8 cellular contexts compared by ENCODE assay signal in the genomic region with DNA sequence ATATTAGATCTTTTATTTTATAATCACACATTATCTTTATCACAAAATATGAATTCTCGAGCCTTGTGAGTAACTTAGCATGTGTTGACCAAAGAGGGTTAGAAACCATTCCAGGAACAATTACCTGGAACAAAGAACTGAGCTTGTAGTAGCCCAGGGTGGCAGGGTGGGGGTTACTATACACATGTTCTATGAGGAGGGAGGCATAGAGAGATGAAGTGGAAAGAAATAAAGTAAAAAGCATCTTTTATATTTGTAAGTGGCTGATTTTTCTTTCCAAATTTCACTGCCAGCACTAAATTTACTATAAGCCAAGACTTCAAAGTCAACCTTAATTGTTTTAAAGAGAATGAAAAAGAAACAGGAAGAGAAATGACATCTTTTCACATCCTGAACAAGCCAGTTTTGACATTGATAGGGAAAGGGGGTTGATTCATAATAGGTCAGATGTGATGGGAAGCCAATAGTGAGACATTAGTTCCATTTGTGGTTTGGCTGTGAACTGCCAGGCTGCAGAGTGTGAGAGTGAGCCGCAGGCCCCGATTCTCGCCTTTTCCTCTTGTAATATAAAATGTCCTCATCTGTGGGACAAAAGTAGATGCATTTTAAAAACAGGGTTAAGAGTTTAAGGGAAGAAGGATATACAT. TPM values are rescaled to one million over a fixed set of nuclear protein-coding genes. Genes with fewer than 3 reads are reported as not detected.
DNase-seq lines count a peak whose midpoint lies in the region; ATAC-seq, FAIRE-seq and TF ChIP-seq lines count a peak whose summit lies in the region.

No MANE protein-coding gene starts in this region.

- H3K36me3 ChIP-seq in lower lobe of right lung: no peaks in the 10 kb centered on the region
- no peaks in the 10 kb centered on the region for H3K36me3 ChIP-seq in neural progenitor cell
- H3K36me3 ChIP-seq in tibial nerve: no peaks in the 10 kb centered on the region
- H3K36me3 ChIP-seq in sigmoid colon: no peaks in the 10 kb centered on the region

- intact Hi-C loops in lower lobe of right lung (cut with DNase I): no loop called here
- intact Hi-C loops in sigmoid colon (cut with DNase I): no loop called here

- no peaks in the 10 kb centered on the region for H3F3A ChIP-seq in neural progenitor cell (ENCODE audit: low read depth)

- 72 to 81% methylated on average over 4 of the region's 4 CpGs for WGBS in tibial nerve, 2 donors
- WGBS in sigmoid colon, 2 donors: 64 to 82% methylated on average over 4 of the region's 4 CpGs

- H3K79me2 ChIP-seq in neural progenitor cell (ENCODE audit: low read depth): no peaks in the 10 kb centered on the region

- TF ChIP-seq POLR2A in tibial nerve (IDR thresholded peaks at IDR 0.05) (no peak), sigmoid colon (IDR thresholded peaks at IDR 0.05) (no peak)

- no peak for TF ChIP-seq EP300 in tibial nerve (IDR thresholded peaks at IDR 0.05)
- no peak for TF ChIP-seq EP300 in sigmoid colon (IDR thresholded peaks at IDR 0.05)

- H2AFZ ChIP-seq in neural progenitor cell (replicated peaks): no peak overlapping the region

- DNase-seq in GM18507 (ENCODE audit: extremely low spot score, insufficient read length, low read depth): peak; percentile 55
- peak; percentile 41 for DNase-seq in UCSD-AML1 (lab: John Stamatoyannopoulos, UW; ENCODE audit: unreplicated experiment)
- DNase-seq in lower lobe of right lung: no peak
- no peak for DNase-seq in neural progenitor cell (ENCODE audit: low spot score)
- DNase-seq in tibial nerve (ENCODE audit: low spot score in 2 of 2): no peak
- DNase-seq in sigmoid colon: no peak

- no peaks in the 10 kb centered on the region for H4K20me1 ChIP-seq in neural progenitor cell (ENCODE audit: low read depth)

- H3K4me1 Mint-ChIP-seq in neural progenitor cell: no peaks in the 10 kb centered on the region

- ATAC-seq in HG02884 (IDR thresholded peaks at IDR 0.05; ENCODE audit: unreplicated experiment): peak; percentile 87
- ATAC-seq in lower lobe of right lung: peak; percentile 46 to 63
- ATAC-seq in SK-N-SH treated with all-trans-retinoic acid at 6 μM for 48 hours: no peak

- H3K9ac ChIP-seq in neural progenitor cell: no peak overlapping the region

- no peak overlapping the region for H3K4me3 Mint-ChIP-seq in neural progenitor cell

- no peak overlapping the region for H3K27ac Mint-ChIP-seq in neural progenitor cell

- peak; percentile 95 for FAIRE-seq in GM18507 (lab: Jason Lieb, UNC)

- H3K4me2 ChIP-seq in neural progenitor cell: no peak overlapping the region

- TF ChIP-seq CTCF in lower lobe of right lung (IDR thresholded peaks at IDR 0.05) (no peak), neural progenitor cell (IDR thresholded peaks at IDR 0.05) (no peak), tibial nerve (IDR thresholded peaks at IDR 0.05) (no peak), sigmoid colon (IDR thresholded peaks at IDR 0.05) (no peak)

- no peak overlapping the region for H3K27ac ChIP-seq in lower lobe of right lung
- no peak overlapping the region for H3K27ac ChIP-seq in neural progenitor cell
- no peak overlapping the region for H3K27ac ChIP-seq in tibial nerve
- H3K27ac ChIP-seq in sigmoid colon: no peak overlapping the region

- H3K9me3 ChIP-seq in lower lobe of right lung (no peaks in the 10 kb centered on the region), neural progenitor cell (ENCODE audit: low read depth) (no peaks in the 10 kb centered on the region), tibial nerve (no peaks in the 10 kb centered on the region), sigmoid colon (no peaks in the 10 kb centered on the region)

- H3K9me3 Mint-ChIP-seq in neural progenitor cell: no peaks in the 10 kb centered on the region

- H3K36me3 Mint-ChIP-seq in neural progenitor cell: no peaks in the 10 kb centered on the region

- H3K27me3 ChIP-seq in lower lobe of right lung (ENCODE audit: low read depth): no peaks in the 10 kb centered on the region
- H3K27me3 ChIP-seq in neural progenitor cell: no peaks in the 10 kb centered on the region
- no peaks in the 10 kb centered on the region for H3K27me3 ChIP-seq in tibial nerve
- H3K27me3 ChIP-seq in sigmoid colon: no peaks in the 10 kb centered on the region

- H3K4me1 ChIP-seq in lower lobe of right lung (no peaks in the 10 kb centered on the region), neural progenitor cell (no peaks in the 10 kb centered on the region), tibial nerve (no peaks in the 10 kb centered on the region), sigmoid colon (no peaks in the 10 kb centered on the region)

- no peak overlapping the region for H3K4me3 ChIP-seq in lower lobe of right lung
- H3K4me3 ChIP-seq in neural progenitor cell: no peak overlapping the region
- H3K4me3 ChIP-seq in tibial nerve: no peak overlapping the region
- no peak overlapping the region for H3K4me3 ChIP-seq in sigmoid colon

- H3K27me3 Mint-ChIP-seq in neural progenitor cell (ENCODE audit: insufficient read depth, low read depth): peaks cover 2% of the 10 kb centered on the region

TF ChIP-seq in SK-N-SH treated with all-trans-retinoic acid at 6 μM for 48 hours, 23 proteins besides CTCF, POLR2A, EP300 and RAD21:
- TF ChIP-seq TSHZ2 (CRISPR knock-in tag; IDR thresholded peaks at IDR 0.05) (no peak), ZFP30 (CRISPR knock-in tag; IDR thresholded peaks at IDR 0.05) (no peak), ZC3H10 (CRISPR knock-in tag; IDR thresholded peaks at IDR 0.05) (no peak), ARNTL (CRISPR knock-in tag; IDR thresholded peaks at IDR 0.05; ENCODE audit: borderline replicate concordance, low read depth) (no peak), RARB (CRISPR knock-in tag; IDR thresholded peaks at IDR 0.05) (no peak), ESRRG (CRISPR knock-in tag; IDR thresholded peaks at IDR 0.05) (no peak), TOX (CRISPR knock-in tag; IDR thresholded peaks at IDR 0.05; ENCODE audit: borderline replicate concordance) (no peak), POU6F1 (CRISPR knock-in tag; IDR thresholded peaks at IDR 0.05; ENCODE audit: borderline replicate concordance, low read depth) (no peak), CSRNP3 (CRISPR knock-in tag; IDR thresholded peaks at IDR 0.05) (no peak), BACH2 (CRISPR knock-in tag; IDR thresholded peaks at IDR 0.05; ENCODE audit: borderline replicate concordance) (no peak), GLIS3 (CRISPR knock-in tag; IDR thresholded peaks at IDR 0.05) (no peak), ZFP3 (CRISPR knock-in tag; IDR thresholded peaks at IDR 0.05) (no peak), ZNF70 (CRISPR knock-in tag; IDR thresholded peaks at IDR 0.05) (no peak), CSDC2 (CRISPR knock-in tag; IDR thresholded peaks at IDR 0.05) (no peak), OSR1 (CRISPR knock-in tag; IDR thresholded peaks at IDR 0.05) (no peak)
TF ChIP-seq in SK-N-SH treated with all-trans-retinoic acid at 6 μM for 48 hours: peak in this region for 0.

RNA-seq across cellular contexts. Expression of gene MYB, which starts 52.7 kb away (rescaled TPM):
- total RNA-seq in lower lobe of right lung: 6.1 TPM
- 3.0 and 3.3 TPM in 2 replicates for total RNA-seq in neural progenitor cell (ENCODE audit: low replicate concordance)
- 1 to 10 TPM in 1 of 4 donors, under 1 TPM in 3; 0.63 to 1.2 (median 0.83) TPM for total RNA-seq in tibial nerve
- total RNA-seq in sigmoid colon: 1 to 10 TPM in 1 of 4 donors, under 1 TPM in 1, not detected in 2; 0.55 to 1.4 TPM
- 10 to 100 TPM; 12.0 to 27.8 (median 22.0) TPM for polyA plus RNA-seq in sigmoid colon

Comparison
In these comparisons a context has a peak if more than half of its experiments do, and no peak if none do; other contexts are left out.
1. DNase-seq: peak in GM18507 (single experiment) and UCSD-AML1 (single experiment); none in lower lobe of right lung (single experiment), neural progenitor cell (single experiment), tibial nerve (0 of 2) and sigmoid colon (single experiment).